ENCODE assay signal across 11 cellular contexts in the genomic region with DNA sequence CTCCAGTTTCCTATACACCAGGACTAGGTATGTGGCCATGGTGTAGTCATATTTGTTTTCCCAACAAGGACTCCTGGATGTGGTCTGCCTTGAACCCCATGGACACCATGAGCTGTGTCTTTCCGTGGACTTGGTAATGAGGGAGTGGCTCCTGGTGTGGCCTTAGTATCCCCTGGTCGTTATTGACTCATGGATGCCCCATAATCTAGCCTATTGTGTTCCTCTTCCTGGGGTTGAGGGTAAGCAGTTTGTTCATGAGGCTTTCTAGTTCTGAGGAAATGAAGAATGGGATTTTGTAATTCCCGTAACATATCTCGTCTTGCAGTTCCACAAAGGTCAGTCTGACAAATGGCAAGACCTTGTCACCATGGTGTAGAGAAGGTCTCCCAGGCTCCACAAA.
"Had no signal": no experiment of that assay in that cellular context is flagged by ENCODE, and none has a peak within 500 bp of the region (broad histone marks: within the 10 kb centered on the region; RNA-seq: fewer than 3 reads in every experiment).

No MANE protein-coding gene starts in this region.

- DNase-seq: activated CD4-positive, alpha-beta T cell treated with anti-CD3 and anti-CD28 coated beads for 48 hours; activated CD8-positive, alpha-beta T cell treated with anti-CD3 and anti-CD28 coated beads for 36 hours; activated naive CD4-positive, alpha-beta T cell; activated T-cell treated with anti-CD3 and anti-CD28 coated beads, Interleukin-2, amount 50 U/mL, for 72 hours; glutamatergic neuron; pancreas; stimulated activated CD4-positive, alpha-beta T cell treated with anti-CD3 and anti-CD28 coated beads, Interleukin-1b, Interleukin-23, amount 100 ng/mL, for 48 hours; tibial artery had no signal

- H3K27me3 Mint-ChIP-seq: activated CD8-positive, alpha-beta T cell treated with anti-CD3 and anti-CD28 coated beads for 36 hours had no signal

- ATAC-seq: activated CD8-positive, alpha-beta T cell treated with anti-CD3 and anti-CD28 coated beads for 36 hours; activated T-cell treated with anti-CD3 and anti-CD28 coated beads, Interleukin-2, amount 50 U/mL, for 72 hours; pancreas had no signal

- H3K4me3 Mint-ChIP-seq: activated CD8-positive, alpha-beta T cell treated with anti-CD3 and anti-CD28 coated beads for 36 hours; activated T-cell treated with anti-CD3 and anti-CD28 coated beads, Interleukin-2, amount 50 U/mL, for 72 hours; T-helper 1 cell treated with Interleukin-12 subunit alpha and Interleukin-12 subunit beta and Interleukin-4 antibody, amounts not matched to agents 30 μg/mL and 1 μg/mL, for 36 hours had no signal

- H3K9me3 Mint-ChIP-seq: activated CD8-positive, alpha-beta T cell treated with anti-CD3 and anti-CD28 coated beads for 36 hours; activated T-cell treated with anti-CD3 and anti-CD28 coated beads, Interleukin-2, amount 50 U/mL, for 72 hours had no signal

- H3K27ac Mint-ChIP-seq: activated T-cell treated with anti-CD3 and anti-CD28 coated beads, Interleukin-2, amount 50 U/mL, for 72 hours; T-helper 1 cell treated with Interleukin-12 subunit alpha and Interleukin-12 subunit beta and Interleukin-4 antibody, amounts not matched to agents 30 μg/mL and 1 μg/mL, for 36 hours had no signal

- H3K9me3 ChIP-seq: ascending aorta, pancreas, tibial artery, vagina had no signal
